18 cellular contexts compared by ENCODE assay signal in genomic region chr4:52577285-52577968, GRCh38.
DNase-seq lines count a peak whose midpoint lies in the region; ATAC-seq and TF ChIP-seq lines count a peak whose summit lies in the region.
"Had no signal": no experiment of that assay in that cellular context is flagged by ENCODE, and none has a peak within 500 bp of the region (broad histone marks: within the 10 kb centered on the region; RNA-seq: fewer than 3 reads in every experiment).

No MANE protein-coding gene starts in this region.

- H3K27me3 ChIP-seq in left lung, result no peaks in the 10 kb centered on the region
- H3K27me3 ChIP-seq: BLaER1, sigmoid colon, testis had no signal

- ATAC-seq in left lung, result peak; percentile 82

- H3K9me3 ChIP-seq in left lung, result no peaks in the 10 kb centered on the region
- H3K9me3 ChIP-seq: BLaER1, sigmoid colon, testis had no signal

- intact Hi-C loops in left lung (cut with DNase I), result no loop called here

- DNase-seq in EH (ENCODE audit: low read depth), result peak; percentile 61
- peak; percentile 50 for DNase-seq in M059J (ENCODE audit: low read depth)
- DNase-seq in choroid plexus epithelial cell (ENCODE audit: low read depth), result peak; percentile 68
- no peak for DNase-seq in left lung
- DNase-seq in HuH-7 (ENCODE audit: low spot score), result no peak
- no peak for DNase-seq in stimulated activated CD4-positive, alpha-beta T cell treated with anti-CD3 and anti-CD28 coated beads, Interleukin-1b, Interleukin-23, amount 100 ng/mL, for 48 hours
- no peak for DNase-seq in 8988T
- DNase-seq in OCI-M2 (lab: John Stamatoyannopoulos, UW; ENCODE audit: unreplicated experiment), result no peak
- DNase-seq: activated CD4-positive, CD25-positive, alpha-beta regulatory T cell; activated effector memory CD4-positive, alpha-beta T cell treated with anti-CD3 and anti-CD28 coated beads, Interleukin-2, amount 50 U/mL, for 16 hours; DMS153; SHP77; sigmoid colon; stimulated activated CD4-positive, alpha-beta T cell treated with anti-CD3 and anti-CD28 coated beads, Interleukin-2, amount 100 ng/mL, for 48 hours; stimulated activated CD8-positive, alpha-beta memory T cell treated with anti-CD3 and anti-CD28 coated beads, Interleukin-4, amount 100 ng/mL, for 48 hours; testis had no signal

- H3K27ac ChIP-seq in left lung, result no peak overlapping the region
- H3K27ac ChIP-seq: BLaER1, KMS-11, sigmoid colon, testis had no signal

- TF ChIP-seq CTCF in choroid plexus epithelial cell (conservative IDR thresholded peaks at IDR 0.05; ENCODE audit: low read depth, low read length) (no peak), left lung (IDR thresholded peaks at IDR 0.05) (no peak)

- H3K4me3 ChIP-seq in choroid plexus epithelial cell (ENCODE audit: low read depth, low read length), result no peak overlapping the region
- no peak overlapping the region for H3K4me3 ChIP-seq in left lung
- H3K4me3 ChIP-seq: BLaER1, sigmoid colon, testis had no signal

- H3K36me3 ChIP-seq in left lung, result no peaks in the 10 kb centered on the region
- H3K36me3 ChIP-seq: BLaER1, sigmoid colon had no signal

- no peaks in the 10 kb centered on the region for H3K4me1 ChIP-seq in left lung
- H3K4me1 ChIP-seq: BLaER1, testis had no signal

Comparison
In these comparisons a context has a peak if more than half of its experiments do, and no peak if none do; other contexts are left out.
1. DNase-seq: peak in EH (single experiment), M059J (single experiment) and choroid plexus epithelial cell (single experiment); none in left lung (0 of 2), HuH-7 (single experiment), stimulated activated CD4-positive, alpha-beta T cell treated with anti-CD3 and anti-CD28 coated beads, Interleukin-1b, Interleukin-23, amount 100 ng/mL, for 48 hours (single experiment), 8988T (single experiment) and OCI-M2 (single experiment).